In the genomic region with DNA sequence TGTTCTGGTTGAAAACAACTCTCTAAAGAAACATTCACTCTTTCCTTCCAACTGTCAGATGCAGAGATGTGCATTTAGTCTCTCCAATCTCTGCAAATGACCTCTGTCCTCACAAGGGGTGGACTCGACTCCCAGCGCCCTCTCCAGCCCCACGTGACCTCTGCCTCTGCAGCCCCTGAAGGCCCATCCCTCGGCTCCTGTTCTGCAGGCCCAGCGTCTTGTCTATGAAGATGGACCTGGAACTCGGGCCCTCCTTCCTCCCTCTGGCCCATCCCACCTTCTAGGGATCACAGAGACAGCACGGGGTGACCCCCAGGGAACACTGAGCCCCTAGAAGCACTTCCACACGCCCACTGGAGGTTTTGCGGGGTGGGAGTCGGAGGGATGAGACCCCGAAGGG, we compare ENCODE assay signal across 18 cellular contexts. TPM values are rescaled to one million over a fixed set of nuclear protein-coding genes. Genes with fewer than 3 reads are reported as not detected.
"Had no signal": no experiment of that assay in that cellular context is flagged by ENCODE, and none has a peak within 500 bp of the region (broad histone marks: within the 10 kb centered on the region; RNA-seq: fewer than 3 reads in every experiment).

No MANE protein-coding gene starts in this region.

RNA-seq across cellular contexts. Expression of gene TPSAB1, which starts 2.9 kb away (rescaled TPM):
- total RNA-seq: activated CD4-positive, alpha-beta memory T cell treated with anti-CD3 and anti-CD28 coated beads, Interleukin-2, amount 10 ng/mL, durations not matched to agents 7 days and 5 days; activated CD4-positive, alpha-beta T cell treated with anti-CD3 and anti-CD28 coated beads for 36 hours; activated CD4-positive, alpha-beta T cell treated with anti-CD3 and anti-CD28 coated beads, Interleukin-2, amount 10 ng/mL, durations not matched to agents 7 days and 5 days; activated CD8-positive, alpha-beta memory T cell treated with anti-CD3 and anti-CD28 coated beads, Interleukin-2, amount 10 ng/mL, durations not matched to agents 7 days and 5 days; activated CD8-positive, alpha-beta T cell treated with anti-CD3 and anti-CD28 coated beads, Interleukin-2, amount 10 ng/mL, durations not matched to agents 7 days and 5 days; activated naive CD8-positive, alpha-beta T cell treated with anti-CD3 and anti-CD28 coated beads for 36 hours; activated T-helper 1 cell treated with anti-CD3 and anti-CD28 coated beads, Interleukin-12 subunit alpha, Interleukin-12 subunit beta, Interleukin-2, Interleukin-4 antibody, amounts not matched to agents 30 ng/mL and 10 ng/mL and 1 ng/mL, durations not matched to agents 14 hours and 24 hours and 36 hours; astrocyte; WTC11 had no signal

RNA-seq across cellular contexts. Expression of gene TPSD1, which starts 12.5 kb away (rescaled TPM):
- total RNA-seq: activated CD4-positive, alpha-beta memory T cell treated with anti-CD3 and anti-CD28 coated beads, Interleukin-2, amount 10 ng/mL, durations not matched to agents 7 days and 5 days; activated CD4-positive, alpha-beta T cell treated with anti-CD3 and anti-CD28 coated beads for 36 hours; activated CD4-positive, alpha-beta T cell treated with anti-CD3 and anti-CD28 coated beads, Interleukin-2, amount 10 ng/mL, durations not matched to agents 7 days and 5 days; activated CD8-positive, alpha-beta memory T cell treated with anti-CD3 and anti-CD28 coated beads, Interleukin-2, amount 10 ng/mL, durations not matched to agents 7 days and 5 days; activated CD8-positive, alpha-beta T cell treated with anti-CD3 and anti-CD28 coated beads, Interleukin-2, amount 10 ng/mL, durations not matched to agents 7 days and 5 days; activated naive CD4-positive, alpha-beta T cell treated with anti-CD3 and anti-CD28 coated beads, Interleukin-2, amount 50 U/mL, for 72 hours; activated naive CD8-positive, alpha-beta T cell treated with anti-CD3 and anti-CD28 coated beads for 36 hours; activated T-cell treated with anti-CD3 and anti-CD28 coated beads, Interleukin-2, amount 50 U/mL, for 72 hours; activated T-helper 1 cell treated with anti-CD3 and anti-CD28 coated beads, Interleukin-12 subunit alpha, Interleukin-12 subunit beta, Interleukin-2, Interleukin-4 antibody, amounts not matched to agents 30 ng/mL and 10 ng/mL and 1 ng/mL, durations not matched to agents 14 hours and 24 hours and 36 hours; activated T-helper 17 cell treated with anti-CD3 and anti-CD28 coated beads, Interleukin-2, amount 50 U/mL, for 72 hours; adrenal gland; aorta; astrocyte; cardiac septum; cerebellum had no signal

RNA-seq across cellular contexts. Expression of gene TPSB2, which starts 13.4 kb away (rescaled TPM):
- total RNA-seq: activated CD4-positive, alpha-beta memory T cell treated with anti-CD3 and anti-CD28 coated beads, Interleukin-2, amount 10 ng/mL, durations not matched to agents 7 days and 5 days; activated CD4-positive, alpha-beta T cell treated with anti-CD3 and anti-CD28 coated beads for 36 hours; activated CD4-positive, alpha-beta T cell treated with anti-CD3 and anti-CD28 coated beads, Interleukin-2, amount 10 ng/mL, durations not matched to agents 7 days and 5 days; activated CD8-positive, alpha-beta memory T cell treated with anti-CD3 and anti-CD28 coated beads, Interleukin-2, amount 10 ng/mL, durations not matched to agents 7 days and 5 days; activated CD8-positive, alpha-beta T cell treated with anti-CD3 and anti-CD28 coated beads, Interleukin-2, amount 10 ng/mL, durations not matched to agents 7 days and 5 days; activated naive CD8-positive, alpha-beta T cell treated with anti-CD3 and anti-CD28 coated beads for 36 hours; activated T-helper 1 cell treated with anti-CD3 and anti-CD28 coated beads, Interleukin-12 subunit alpha, Interleukin-12 subunit beta, Interleukin-2, Interleukin-4 antibody, amounts not matched to agents 30 ng/mL and 10 ng/mL and 1 ng/mL, durations not matched to agents 14 hours and 24 hours and 36 hours; activated T-helper 17 cell treated with anti-CD3 and anti-CD28 coated beads, Interleukin-2, amount 50 U/mL, for 72 hours; astrocyte; cerebellum had no signal

RNA-seq across cellular contexts. Expression of gene TPSG1, which starts 18.3 kb away (rescaled TPM):
- total RNA-seq: activated CD4-positive, alpha-beta memory T cell treated with anti-CD3 and anti-CD28 coated beads, Interleukin-2, amount 10 ng/mL, durations not matched to agents 7 days and 5 days; activated CD4-positive, alpha-beta T cell treated with anti-CD3 and anti-CD28 coated beads for 36 hours; activated CD4-positive, alpha-beta T cell treated with anti-CD3 and anti-CD28 coated beads, Interleukin-2, amount 10 ng/mL, durations not matched to agents 7 days and 5 days; activated CD8-positive, alpha-beta memory T cell treated with anti-CD3 and anti-CD28 coated beads, Interleukin-2, amount 10 ng/mL, durations not matched to agents 7 days and 5 days; activated CD8-positive, alpha-beta T cell treated with anti-CD3 and anti-CD28 coated beads, Interleukin-2, amount 10 ng/mL, durations not matched to agents 7 days and 5 days; activated naive CD4-positive, alpha-beta T cell treated with anti-CD3 and anti-CD28 coated beads, Interleukin-2, amount 50 U/mL, for 72 hours; activated naive CD8-positive, alpha-beta T cell treated with anti-CD3 and anti-CD28 coated beads for 36 hours; activated T-cell treated with anti-CD3 and anti-CD28 coated beads, Interleukin-2, amount 50 U/mL, for 4 hours; activated T-helper 1 cell treated with anti-CD3 and anti-CD28 coated beads, Interleukin-12 subunit alpha, Interleukin-12 subunit beta, Interleukin-2, Interleukin-4 antibody, amounts not matched to agents 30 ng/mL and 10 ng/mL and 1 ng/mL, durations not matched to agents 14 hours and 24 hours and 36 hours; activated T-helper 17 cell treated with anti-CD3 and anti-CD28 coated beads, Interleukin-2, amount 50 U/mL, for 72 hours; astrocyte; body of pancreas; cardiac septum; cerebellum; WTC11 had no signal
